ENCODE assay signal across 1 cellular context in genomic region chr19:42283248-42284065, GRCh38.
TF ChIP-seq lines count a peak whose summit lies in the region.

No MANE protein-coding gene starts in this region.

TF ChIP-seq in HEK293, 187 proteins besides CTCF, POLR2A, EP300 and RAD21 (continued from another document):
- TF ChIP-seq, protein P1, sequence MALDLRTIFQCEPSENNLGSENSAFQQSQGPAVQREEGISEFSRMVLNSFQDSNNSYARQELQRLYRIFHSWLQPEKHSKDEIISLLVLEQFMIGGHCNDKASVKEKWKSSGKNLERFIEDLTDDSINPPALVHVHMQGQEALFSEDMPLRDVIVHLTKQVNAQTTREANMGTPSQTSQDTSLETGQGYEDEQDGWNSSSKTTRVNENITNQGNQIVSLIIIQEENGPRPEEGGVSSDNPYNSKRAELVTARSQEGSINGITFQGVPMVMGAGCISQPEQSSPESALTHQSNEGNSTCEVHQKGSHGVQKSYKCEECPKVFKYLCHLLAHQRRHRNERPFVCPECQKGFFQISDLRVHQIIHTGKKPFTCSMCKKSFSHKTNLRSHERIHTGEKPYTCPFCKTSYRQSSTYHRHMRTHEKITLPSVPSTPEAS (tag by site-specific recombination; IDR thresholded peaks at IDR 0.05), result peak; percentile 49; the same call in 1 of the 2 replicates
- peak; percentile 13; the same call in 1 of the 2 replicates for TF ChIP-seq ZNF792 (tag by site-specific recombination; IDR thresholded peaks at IDR 0.05)
- TF ChIP-seq GFI1B (tag by site-specific recombination; IDR thresholded peaks at IDR 0.05), result no peak
- TF ChIP-seq OSR2 (tag by site-specific recombination; IDR thresholded peaks at IDR 0.05), result peak; percentile 15; the same call in 1 of the 2 replicates
- TF ChIP-seq MEIS1 (CRISPR knock-in tag; IDR thresholded peaks at IDR 0.05; ENCODE audit: borderline replicate concordance), result no peak
- TF ChIP-seq ZNF416 (tag by site-specific recombination; IDR thresholded peaks at IDR 0.05), result peak; percentile 69; the same call in 1 of the 2 replicates
- peak; percentile 69; the same call in 1 of the 2 replicates for TF ChIP-seq ZNF692 (tag by site-specific recombination; IDR thresholded peaks at IDR 0.05)
- no peak for TF ChIP-seq ZNF473 (tag by site-specific recombination; IDR thresholded peaks at IDR 0.05)
- TF ChIP-seq ZNF558 (tag by site-specific recombination; IDR thresholded peaks at IDR 0.05), result no peak
- peak; percentile 89; the same call in 1 of the 2 replicates for TF ChIP-seq GLIS2 (tag by site-specific recombination; IDR thresholded peaks at IDR 0.05)
- no peak for TF ChIP-seq ZNF623 (tag by site-specific recombination; IDR thresholded peaks at IDR 0.05)
- TF ChIP-seq, protein P2, sequence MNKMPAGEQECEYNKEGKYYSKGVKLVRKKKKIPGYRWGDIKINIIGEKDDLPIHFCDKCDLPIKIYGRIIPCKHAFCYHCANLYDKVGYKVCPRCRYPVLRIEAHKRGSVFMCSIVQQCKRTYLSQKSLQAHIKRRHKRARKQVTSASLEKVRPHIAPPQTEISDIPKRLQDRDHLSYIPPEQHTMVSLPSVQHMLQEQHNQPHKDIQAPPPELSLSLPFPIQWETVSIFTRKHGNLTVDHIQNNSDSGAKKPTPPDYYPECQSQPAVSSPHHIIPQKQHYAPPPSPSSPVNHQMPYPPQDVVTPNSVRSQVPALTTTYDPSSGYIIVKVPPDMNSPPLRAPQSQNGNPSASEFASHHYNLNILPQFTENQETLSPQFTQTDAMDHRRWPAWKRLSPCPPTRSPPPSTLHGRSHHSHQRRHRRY (tag by site-specific recombination; IDR thresholded peaks at IDR 0.05), result peak; percentile 79; the same call in 1 of the 2 replicates
- TF ChIP-seq ZNF404 (tag by site-specific recombination; IDR thresholded peaks at IDR 0.05), result no peak
- 0 out of 2 replicates have a peak, but pooled peaks have one; percentile 14 for TF ChIP-seq ZNF660 (tag by site-specific recombination; IDR thresholded peaks at IDR 0.05)
- no peak for TF ChIP-seq ZNF626 (tag by site-specific recombination; IDR thresholded peaks at IDR 0.05)
- no peak for TF ChIP-seq ZNF37A (tag by site-specific recombination; IDR thresholded peaks at IDR 0.05)
- peak; percentile 7; the same call in 1 of the 2 replicates for TF ChIP-seq ZNF791 (tag by site-specific recombination; IDR thresholded peaks at IDR 0.05)
- TF ChIP-seq HOXC10 (CRISPR knock-in tag; IDR thresholded peaks at IDR 0.05), result no peak
